Comparison of ENCODE assay signal across 1 cellular context in the genomic region with DNA sequence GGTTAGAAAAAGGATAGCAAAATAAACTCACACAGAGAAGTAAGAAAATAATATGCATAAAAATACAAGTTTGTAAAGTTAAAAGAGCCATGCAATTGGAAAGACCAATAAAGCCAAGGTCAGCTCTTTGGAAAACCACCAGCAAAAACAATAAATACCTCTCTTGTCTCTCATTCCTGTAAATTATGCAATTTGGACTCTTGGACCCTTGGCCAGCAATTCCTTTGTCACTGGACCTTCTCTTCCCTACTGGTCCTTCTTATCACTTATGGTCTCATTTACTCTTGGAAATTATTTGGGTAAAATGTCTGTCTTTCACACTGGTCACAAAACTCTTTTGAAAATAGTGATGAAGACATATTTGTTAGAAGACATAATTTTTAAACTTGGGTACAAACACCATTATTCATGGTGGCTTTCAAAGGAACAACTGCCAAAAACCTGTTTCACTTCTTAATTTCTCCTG.
TF ChIP-seq lines count a peak whose summit lies in the region.

No MANE protein-coding gene starts in this region.

TF ChIP-seq in HepG2, 621 proteins besides CTCF, POLR2A, EP300 and RAD21 (continued from another document and continues in another):
- TF ChIP-seq SNAPC2 (CRISPR knock-in tag; IDR thresholded peaks at IDR 0.05) (peak; percentile 80; the same call in 1 of the 2 replicates), CREB1 (IDR thresholded peaks at IDR 0.05) (no peak), CREB1 (CRISPR knock-in tag; IDR thresholded peaks at IDR 0.05) (peak; percentile 77), ZFY (CRISPR knock-in tag; IDR thresholded peaks at IDR 0.05) (no peak), ZFX (CRISPR knock-in tag; IDR thresholded peaks at IDR 0.05; ENCODE audit: low read depth) (no peak), KLF12 (CRISPR knock-in tag; IDR thresholded peaks at IDR 0.05; ENCODE audit: borderline replicate concordance) (no peak), GZF1 (CRISPR knock-in tag; IDR thresholded peaks at IDR 0.05) (no peak), ELF3 (CRISPR knock-in tag; IDR thresholded peaks at IDR 0.05) (peak; percentile 91), DNMT3B (CRISPR knock-in tag; conservative IDR thresholded peaks at IDR 0.05) (0 out of 2 replicates have a peak, but pooled peaks have one; percentile 60), ZFP1 (CRISPR knock-in tag; IDR thresholded peaks at IDR 0.05) (peak; percentile 90), FOXK1 (CRISPR knock-in tag; IDR thresholded peaks at IDR 0.05; ENCODE audit: borderline replicate concordance, low read depth) (peak; percentile 95), PRMT3 (CRISPR knock-in tag; IDR thresholded peaks at IDR 0.05; ENCODE audit: borderline replicate concordance, low read depth) (no peak), MEIS2 (CRISPR knock-in tag; IDR thresholded peaks at IDR 0.05) (no peak), ZBTB38 (CRISPR knock-in tag; IDR thresholded peaks at IDR 0.05) (no peak), KDM2A (CRISPR knock-in tag; IDR thresholded peaks at IDR 0.05; ENCODE audit: borderline replicate concordance, low read depth) (no peak), ZNF33A (CRISPR knock-in tag; IDR thresholded peaks at IDR 0.05; ENCODE audit: borderline replicate concordance) (no peak), RNF2 (conservative IDR thresholded peaks at IDR 0.05; ENCODE audit: low read depth) (no peak), ARNT2 (CRISPR knock-in tag; IDR thresholded peaks at IDR 0.05; ENCODE audit: low read depth) (peak; percentile 51; the same call in 1 of the 2 replicates), ZSCAN31 (CRISPR knock-in tag; IDR thresholded peaks at IDR 0.05; ENCODE audit: low read depth) (no peak), ZNF678 (CRISPR knock-in tag; IDR thresholded peaks at IDR 0.05) (no peak), ZNF180 (CRISPR knock-in tag; IDR thresholded peaks at IDR 0.05; ENCODE audit: borderline replicate concordance, low read depth) (no peak), SMAD9 (CRISPR knock-in tag; IDR thresholded peaks at IDR 0.05) (no peak)
- TF ChIP-seq, protein P1, sequence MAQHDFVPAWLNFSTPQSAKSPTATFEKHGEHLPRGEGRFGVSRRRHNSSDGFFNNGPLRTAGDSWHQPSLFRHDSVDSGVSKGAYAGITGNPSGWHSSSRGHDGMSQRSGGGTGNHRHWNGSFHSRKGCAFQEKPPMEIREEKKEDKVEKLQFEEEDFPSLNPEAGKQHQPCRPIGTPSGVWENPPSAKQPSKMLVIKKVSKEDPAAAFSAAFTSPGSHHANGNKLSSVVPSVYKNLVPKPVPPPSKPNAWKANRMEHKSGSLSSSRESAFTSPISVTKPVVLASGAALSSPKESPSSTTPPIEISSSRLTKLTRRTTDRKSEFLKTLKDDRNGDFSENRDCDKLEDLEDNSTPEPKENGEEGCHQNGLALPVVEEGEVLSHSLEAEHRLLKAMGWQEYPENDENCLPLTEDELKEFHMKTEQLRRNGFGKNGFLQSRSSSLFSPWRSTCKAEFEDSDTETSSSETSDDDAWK (CRISPR knock-in tag; IDR thresholded peaks at IDR 0.05): no peak
- TF ChIP-seq, protein P2, sequence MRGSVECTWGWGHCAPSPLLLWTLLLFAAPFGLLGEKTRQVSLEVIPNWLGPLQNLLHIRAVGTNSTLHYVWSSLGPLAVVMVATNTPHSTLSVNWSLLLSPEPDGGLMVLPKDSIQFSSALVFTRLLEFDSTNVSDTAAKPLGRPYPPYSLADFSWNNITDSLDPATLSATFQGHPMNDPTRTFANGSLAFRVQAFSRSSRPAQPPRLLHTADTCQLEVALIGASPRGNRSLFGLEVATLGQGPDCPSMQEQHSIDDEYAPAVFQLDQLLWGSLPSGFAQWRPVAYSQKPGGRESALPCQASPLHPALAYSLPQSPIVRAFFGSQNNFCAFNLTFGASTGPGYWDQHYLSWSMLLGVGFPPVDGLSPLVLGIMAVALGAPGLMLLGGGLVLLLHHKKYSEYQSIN (CRISPR knock-in tag; IDR thresholded peaks at IDR 0.05; ENCODE audit: borderline replicate concordance): no peak
- TF ChIP-seq, protein P3, sequence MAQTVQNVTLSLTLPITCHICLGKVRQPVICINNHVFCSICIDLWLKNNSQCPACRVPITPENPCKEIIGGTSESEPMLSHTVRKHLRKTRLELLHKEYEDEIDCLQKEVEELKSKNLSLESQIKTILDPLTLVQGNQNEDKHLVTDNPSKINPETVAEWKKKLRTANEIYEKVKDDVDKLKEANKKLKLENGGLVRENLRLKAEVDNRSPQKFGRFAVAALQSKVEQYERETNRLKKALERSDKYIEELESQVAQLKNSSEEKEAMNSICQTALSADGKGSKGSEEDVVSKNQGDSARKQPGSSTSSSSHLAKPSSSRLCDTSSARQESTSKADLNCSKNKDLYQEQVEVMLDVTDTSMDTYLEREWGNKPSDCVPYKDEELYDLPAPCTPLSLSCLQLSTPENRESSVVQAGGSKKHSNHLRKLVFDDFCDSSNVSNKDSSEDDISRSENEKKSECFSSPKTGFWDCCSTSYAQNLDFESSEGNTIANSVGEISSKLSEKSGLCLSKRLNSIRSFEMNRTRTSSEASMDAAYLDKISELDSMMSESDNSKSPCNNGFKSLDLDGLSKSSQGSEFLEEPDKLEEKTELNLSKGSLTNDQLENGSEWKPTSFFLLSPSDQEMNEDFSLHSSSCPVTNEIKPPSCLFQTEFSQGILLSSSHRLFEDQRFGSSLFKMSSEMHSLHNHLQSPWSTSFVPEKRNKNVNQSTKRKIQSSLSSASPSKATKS (CRISPR knock-in tag; IDR thresholded peaks at IDR 0.05): no peak
- TF ChIP-seq, protein P4, sequence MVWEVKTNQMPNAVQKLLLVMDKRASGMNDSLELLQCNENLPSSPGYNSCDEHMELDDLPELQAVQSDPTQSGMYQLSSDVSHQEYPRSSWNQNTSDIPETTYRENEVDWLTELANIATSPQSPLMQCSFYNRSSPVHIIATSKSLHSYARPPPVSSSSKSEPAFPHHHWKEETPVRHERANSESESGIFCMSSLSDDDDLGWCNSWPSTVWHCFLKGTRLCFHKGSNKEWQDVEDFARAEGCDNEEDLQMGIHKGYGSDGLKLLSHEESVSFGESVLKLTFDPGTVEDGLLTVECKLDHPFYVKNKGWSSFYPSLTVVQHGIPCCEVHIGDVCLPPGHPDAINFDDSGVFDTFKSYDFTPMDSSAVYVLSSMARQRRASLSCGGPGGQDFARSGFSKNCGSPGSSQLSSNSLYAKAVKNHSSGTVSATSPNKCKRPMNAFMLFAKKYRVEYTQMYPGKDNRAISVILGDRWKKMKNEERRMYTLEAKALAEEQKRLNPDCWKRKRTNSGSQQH (CRISPR knock-in tag; IDR thresholded peaks at IDR 0.05; ENCODE audit: low read depth): no peak
- TF ChIP-seq, protein P5, sequence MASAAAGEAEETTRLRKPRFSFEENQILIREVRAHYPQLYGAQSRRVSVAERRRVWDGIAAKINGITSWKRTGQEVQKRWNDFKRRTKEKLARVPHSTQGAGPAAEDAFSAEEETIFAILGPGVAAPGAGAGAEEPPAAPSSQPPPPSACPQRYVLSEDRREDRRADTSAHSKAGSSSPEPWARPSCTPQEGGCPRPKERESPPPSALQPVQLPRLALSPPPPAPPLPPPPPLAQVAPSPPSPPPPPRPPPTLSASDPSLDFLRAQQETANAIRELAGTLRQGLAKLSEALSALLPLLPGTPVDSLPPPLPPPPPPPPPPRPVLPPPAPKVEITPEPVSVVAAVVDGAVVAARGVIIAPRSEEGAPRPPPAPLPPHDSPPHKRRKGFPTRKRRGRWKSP (CRISPR knock-in tag; IDR thresholded peaks at IDR 0.05): no peak
- TF ChIP-seq, protein P6, sequence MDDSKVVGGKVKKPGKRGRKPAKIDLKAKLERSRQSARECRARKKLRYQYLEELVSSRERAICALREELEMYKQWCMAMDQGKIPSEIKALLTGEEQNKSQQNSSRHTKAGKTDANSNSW (CRISPR knock-in tag; IDR thresholded peaks at IDR 0.05; ENCODE audit: borderline replicate concordance): no peak
- TF ChIP-seq, protein P7, sequence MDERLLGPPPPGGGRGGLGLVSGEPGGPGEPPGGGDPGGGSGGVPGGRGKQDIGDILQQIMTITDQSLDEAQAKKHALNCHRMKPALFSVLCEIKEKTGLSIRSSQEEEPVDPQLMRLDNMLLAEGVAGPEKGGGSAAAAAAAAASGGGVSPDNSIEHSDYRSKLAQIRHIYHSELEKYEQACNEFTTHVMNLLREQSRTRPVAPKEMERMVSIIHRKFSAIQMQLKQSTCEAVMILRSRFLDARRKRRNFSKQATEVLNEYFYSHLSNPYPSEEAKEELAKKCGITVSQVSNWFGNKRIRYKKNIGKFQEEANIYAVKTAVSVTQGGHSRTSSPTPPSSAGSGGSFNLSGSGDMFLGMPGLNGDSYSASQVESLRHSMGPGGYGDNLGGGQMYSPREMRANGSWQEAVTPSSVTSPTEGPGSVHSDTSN (CRISPR knock-in tag; IDR thresholded peaks at IDR 0.05): no peak
- TF ChIP-seq, protein P8, sequence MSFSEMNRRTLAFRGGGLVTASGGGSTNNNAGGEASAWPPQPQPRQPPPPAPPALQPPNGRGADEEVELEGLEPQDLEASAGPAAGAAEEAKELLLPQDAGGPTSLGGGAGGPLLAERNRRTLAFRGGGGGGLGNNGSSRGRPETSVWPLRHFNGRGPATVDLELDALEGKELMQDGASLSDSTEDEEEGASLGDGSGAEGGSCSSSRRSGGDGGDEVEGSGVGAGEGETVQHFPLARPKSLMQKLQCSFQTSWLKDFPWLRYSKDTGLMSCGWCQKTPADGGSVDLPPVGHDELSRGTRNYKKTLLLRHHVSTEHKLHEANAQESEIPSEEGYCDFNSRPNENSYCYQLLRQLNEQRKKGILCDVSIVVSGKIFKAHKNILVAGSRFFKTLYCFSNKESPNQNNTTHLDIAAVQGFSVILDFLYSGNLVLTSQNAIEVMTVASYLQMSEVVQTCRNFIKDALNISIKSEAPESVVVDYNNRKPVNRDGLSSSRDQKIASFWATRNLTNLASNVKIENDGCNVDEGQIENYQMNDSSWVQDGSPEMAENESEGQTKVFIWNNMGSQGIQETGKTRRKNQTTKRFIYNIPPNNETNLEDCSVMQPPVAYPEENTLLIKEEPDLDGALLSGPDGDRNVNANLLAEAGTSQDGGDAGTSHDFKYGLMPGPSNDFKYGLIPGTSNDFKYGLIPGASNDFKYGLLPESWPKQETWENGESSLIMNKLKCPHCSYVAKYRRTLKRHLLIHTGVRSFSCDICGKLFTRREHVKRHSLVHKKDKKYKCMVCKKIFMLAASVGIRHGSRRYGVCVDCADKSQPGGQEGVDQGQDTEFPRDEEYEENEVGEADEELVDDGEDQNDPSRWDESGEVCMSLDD (CRISPR knock-in tag; IDR thresholded peaks at IDR 0.05; ENCODE audit: borderline replicate concordance): no peak
- TF ChIP-seq, protein P9, sequence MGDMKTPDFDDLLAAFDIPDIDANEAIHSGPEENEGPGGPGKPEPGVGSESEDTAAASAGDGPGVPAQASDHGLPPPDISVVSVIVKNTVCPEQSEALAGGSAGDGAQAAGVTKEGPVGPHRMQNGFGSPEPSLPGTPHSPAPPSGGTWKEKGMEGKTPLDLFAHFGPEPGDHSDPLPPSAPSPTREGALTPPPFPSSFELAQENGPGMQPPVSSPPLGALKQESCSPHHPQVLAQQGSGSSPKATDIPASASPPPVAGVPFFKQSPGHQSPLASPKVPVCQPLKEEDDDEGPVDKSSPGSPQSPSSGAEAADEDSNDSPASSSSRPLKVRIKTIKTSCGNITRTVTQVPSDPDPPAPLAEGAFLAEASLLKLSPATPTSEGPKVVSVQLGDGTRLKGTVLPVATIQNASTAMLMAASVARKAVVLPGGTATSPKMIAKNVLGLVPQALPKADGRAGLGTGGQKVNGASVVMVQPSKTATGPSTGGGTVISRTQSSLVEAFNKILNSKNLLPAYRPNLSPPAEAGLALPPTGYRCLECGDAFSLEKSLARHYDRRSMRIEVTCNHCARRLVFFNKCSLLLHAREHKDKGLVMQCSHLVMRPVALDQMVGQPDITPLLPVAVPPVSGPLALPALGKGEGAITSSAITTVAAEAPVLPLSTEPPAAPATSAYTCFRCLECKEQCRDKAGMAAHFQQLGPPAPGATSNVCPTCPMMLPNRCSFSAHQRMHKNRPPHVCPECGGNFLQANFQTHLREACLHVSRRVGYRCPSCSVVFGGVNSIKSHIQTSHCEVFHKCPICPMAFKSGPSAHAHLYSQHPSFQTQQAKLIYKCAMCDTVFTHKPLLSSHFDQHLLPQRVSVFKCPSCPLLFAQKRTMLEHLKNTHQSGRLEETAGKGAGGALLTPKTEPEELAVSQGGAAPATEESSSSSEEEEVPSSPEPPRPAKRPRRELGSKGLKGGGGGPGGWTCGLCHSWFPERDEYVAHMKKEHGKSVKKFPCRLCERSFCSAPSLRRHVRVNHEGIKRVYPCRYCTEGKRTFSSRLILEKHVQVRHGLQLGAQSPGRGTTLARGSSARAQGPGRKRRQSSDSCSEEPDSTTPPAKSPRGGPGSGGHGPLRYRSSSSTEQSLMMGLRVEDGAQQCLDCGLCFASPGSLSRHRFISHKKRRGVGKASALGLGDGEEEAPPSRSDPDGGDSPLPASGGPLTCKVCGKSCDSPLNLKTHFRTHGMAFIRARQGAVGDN (CRISPR knock-in tag; IDR thresholded peaks at IDR 0.05): no peak
- TF ChIP-seq, protein P10, sequence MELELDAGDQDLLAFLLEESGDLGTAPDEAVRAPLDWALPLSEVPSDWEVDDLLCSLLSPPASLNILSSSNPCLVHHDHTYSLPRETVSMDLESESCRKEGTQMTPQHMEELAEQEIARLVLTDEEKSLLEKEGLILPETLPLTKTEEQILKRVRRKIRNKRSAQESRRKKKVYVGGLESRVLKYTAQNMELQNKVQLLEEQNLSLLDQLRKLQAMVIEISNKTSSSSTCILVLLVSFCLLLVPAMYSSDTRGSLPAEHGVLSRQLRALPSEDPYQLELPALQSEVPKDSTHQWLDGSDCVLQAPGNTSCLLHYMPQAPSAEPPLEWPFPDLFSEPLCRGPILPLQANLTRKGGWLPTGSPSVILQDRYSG (CRISPR knock-in tag; IDR thresholded peaks at IDR 0.05): no peak
- TF ChIP-seq, protein P11, sequence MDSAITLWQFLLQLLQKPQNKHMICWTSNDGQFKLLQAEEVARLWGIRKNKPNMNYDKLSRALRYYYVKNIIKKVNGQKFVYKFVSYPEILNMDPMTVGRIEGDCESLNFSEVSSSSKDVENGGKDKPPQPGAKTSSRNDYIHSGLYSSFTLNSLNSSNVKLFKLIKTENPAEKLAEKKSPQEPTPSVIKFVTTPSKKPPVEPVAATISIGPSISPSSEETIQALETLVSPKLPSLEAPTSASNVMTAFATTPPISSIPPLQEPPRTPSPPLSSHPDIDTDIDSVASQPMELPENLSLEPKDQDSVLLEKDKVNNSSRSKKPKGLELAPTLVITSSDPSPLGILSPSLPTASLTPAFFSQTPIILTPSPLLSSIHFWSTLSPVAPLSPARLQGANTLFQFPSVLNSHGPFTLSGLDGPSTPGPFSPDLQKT (CRISPR knock-in tag; IDR thresholded peaks at IDR 0.05; ENCODE audit: borderline replicate concordance): no peak
